Comparison of ENCODE assay signal across 8 cellular contexts in the genomic region with DNA sequence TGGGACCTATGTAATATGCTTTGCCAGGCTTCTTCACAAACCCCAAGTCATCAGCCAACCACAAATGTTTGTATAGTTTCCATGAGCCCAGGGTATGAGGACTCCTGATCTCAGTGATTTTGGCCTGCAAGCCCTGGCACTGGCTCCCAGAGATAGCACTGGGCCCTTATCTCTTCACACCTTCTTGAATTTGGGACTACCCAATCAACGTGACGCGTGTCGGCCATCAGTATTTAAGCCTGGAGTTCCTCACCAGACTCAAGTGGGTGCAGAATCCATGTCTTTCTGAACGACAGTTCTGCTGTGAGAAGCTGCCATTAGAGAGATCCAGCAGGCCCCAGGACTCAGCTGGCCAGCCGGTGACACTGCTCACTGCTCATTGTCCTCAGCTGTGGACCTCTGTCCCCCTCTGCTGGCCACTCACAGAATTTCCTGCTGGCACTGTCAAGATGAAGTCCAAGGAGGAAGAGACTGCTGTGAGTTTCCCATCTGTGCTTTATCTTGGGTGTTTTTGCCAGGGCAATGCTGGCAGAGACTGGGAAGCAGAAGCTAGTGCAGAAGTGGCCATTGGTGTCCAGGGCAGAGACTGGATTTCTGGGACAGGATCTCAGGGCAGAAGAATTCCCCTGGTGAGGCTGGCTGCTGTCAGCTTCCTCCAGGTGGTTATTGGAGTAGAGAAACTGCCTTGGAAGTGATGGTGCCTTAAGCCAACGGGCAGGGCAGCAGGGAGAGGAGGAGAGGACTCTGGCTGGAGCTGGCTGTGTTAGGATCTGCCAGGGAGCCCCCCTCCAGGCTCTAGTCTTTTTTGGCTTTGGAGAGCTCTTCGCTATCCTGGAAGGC. TPM values are rescaled to one million over a fixed set of nuclear protein-coding genes. Genes with fewer than 3 reads are reported as not detected.
A peak's percentile ranks its signal among the peaks of the same experiment; 100 is the strongest.
DNase-seq lines count a peak whose midpoint lies in the region; ATAC-seq and TF ChIP-seq lines count a peak whose summit lies in the region.

No MANE protein-coding gene starts in this region.

- peak; percentile 64 for ATAC-seq in HG03354 (IDR thresholded peaks at IDR 0.05; ENCODE audit: poor library complexity, severe bottlenecking, unreplicated experiment)
- ATAC-seq in right lobe of liver = peak; percentile 93 to 98 (median 97)
- ATAC-seq in HG02884 (IDR thresholded peaks at IDR 0.05; ENCODE audit: unreplicated experiment) = no peak

- H3K27ac Mint-ChIP-seq in activated CD4-positive, alpha-beta T cell treated with anti-CD3 and anti-CD28 coated beads, Interleukin-2, amount 10 ng/mL, durations not matched to agents 7 days and 5 days = no peak overlapping the region

- no peak overlapping the region for H3K4me3 Mint-ChIP-seq in activated CD4-positive, alpha-beta T cell treated with anti-CD3 and anti-CD28 coated beads, Interleukin-2, amount 10 ng/mL, durations not matched to agents 7 days and 5 days

- POLR2A ChIA-PET in activated CD4-positive, alpha-beta T cell treated with anti-CD3 and anti-CD28 coated beads, Interleukin-2, amount 10 ng/mL, durations not matched to agents 7 days and 5 days (lab: Charles Lee) = no interaction called here

- TF ChIP-seq CTCF in coronary artery (IDR thresholded peaks at IDR 0.05) (peak; percentile 93), right lobe of liver (IDR thresholded peaks at IDR 0.05) (peak; percentile 94 to 99 (median 96))

- no peaks in the 10 kb centered on the region for H3K9me3 Mint-ChIP-seq in activated CD4-positive, alpha-beta T cell treated with anti-CD3 and anti-CD28 coated beads, Interleukin-2, amount 10 ng/mL, durations not matched to agents 7 days and 5 days

- 0% methylated on average over 2 of the region's 8 CpGs for WGBS in right lobe of liver (ENCODE audit: insufficient coverage, low coverage, low lambda C conversion rate, missing lambda C conversion rate)

- no peaks in the 10 kb centered on the region for H3K9me3 ChIP-seq in right lobe of liver

- no peaks in the 10 kb centered on the region for H3K36me3 Mint-ChIP-seq in activated CD4-positive, alpha-beta T cell treated with anti-CD3 and anti-CD28 coated beads, Interleukin-2, amount 10 ng/mL, durations not matched to agents 7 days and 5 days (ENCODE audit: low read depth)

- H3K4me1 ChIP-seq in right lobe of liver = no peaks in the 10 kb centered on the region

- H3K27me3 ChIP-seq in right lobe of liver = no peaks in the 10 kb centered on the region

- no peaks in the 10 kb centered on the region for H3K36me3 ChIP-seq in right lobe of liver

- no peaks in the 10 kb centered on the region for H3K4me1 Mint-ChIP-seq in activated CD4-positive, alpha-beta T cell treated with anti-CD3 and anti-CD28 coated beads, Interleukin-2, amount 10 ng/mL, durations not matched to agents 7 days and 5 days

- no peak overlapping the region for H3K4me3 ChIP-seq in coronary artery
- H3K4me3 ChIP-seq in right lobe of liver = no peak overlapping the region

- DNase-seq in DMS53 (lab: John Stamatoyannopoulos, UW) (peak; percentile 92), NCI-H526 (lab: John Stamatoyannopoulos, UW) (peak; percentile 30 to 76), coronary artery (ENCODE audit: low spot score) (peak; percentile 92), right lobe of liver (peak; percentile 84 to 88 (median 88))
- peak; percentile 88 for DNase-seq in activated CD4-positive, alpha-beta T cell treated with anti-CD3 and anti-CD28 coated beads, Interleukin-2, amount 10 ng/mL, durations not matched to agents 7 days and 5 days
- peak; percentile 50 to 82 (median 70) for DNase-seq in stimulated activated CD4-positive, alpha-beta T cell treated with anti-CD3 and anti-CD28 coated beads, TNF-alpha, amount 100 ng/mL, for 1 hour (ENCODE audit: low read depth in 3 of 3, low spot score in 1 of 3)

- H3K27me3 Mint-ChIP-seq in activated CD4-positive, alpha-beta T cell treated with anti-CD3 and anti-CD28 coated beads, Interleukin-2, amount 10 ng/mL, durations not matched to agents 7 days and 5 days = no peaks in the 10 kb centered on the region

- H3K27ac ChIP-seq in coronary artery (peak overlapping the region; percentile 27 to 36), right lobe of liver (no peak overlapping the region)

- intact Hi-C loops in right lobe of liver (cut with DNase I) = loop anchor here (5.0 to 10.0 kb wide), 3 partner anchors 181 to 279 kb away; no protein-coding TSS in a partner anchor

- TF ChIP-seq POLR2A in right lobe of liver (IDR thresholded peaks at IDR 0.05) = no peak

- CTCF ChIA-PET in activated CD4-positive, alpha-beta T cell treated with anti-CD3 and anti-CD28 coated beads, Interleukin-2, amount 10 ng/mL, durations not matched to agents 7 days and 5 days (lab: Charles Lee) = interaction anchor here (0.7 to 14.4 kb wide), 40 partner anchors 9 to 284 kb away, joined by 3 to 110 read pairs (median 4); a partner anchor contains a TSS

RNA-seq across cellular contexts. Expression of a gene that starts 28.4 kb away (rescaled TPM):
- total RNA-seq in activated CD4-positive, alpha-beta T cell treated with anti-CD3 and anti-CD28 coated beads, Interleukin-2, amount 10 ng/mL, durations not matched to agents 7 days and 5 days = under 1 TPM; 0.52 to 0.64 TPM
- total RNA-seq in right lobe of liver = 1 to 10 TPM in 1 of 6 experiments, under 1 TPM in 5; 0.14 to 5.9 (median 0.30) TPM

RNA-seq across cellular contexts. Expression of a gene that starts 44.7 kb away (rescaled TPM):
- total RNA-seq in activated CD4-positive, alpha-beta T cell treated with anti-CD3 and anti-CD28 coated beads, Interleukin-2, amount 10 ng/mL, durations not matched to agents 7 days and 5 days = 1 to 10 TPM; 8.8 to 8.9 TPM
- total RNA-seq in right lobe of liver = 1 to 10 TPM; 2.5 to 2.9 (median 2.6) TPM

Comparison
In these comparisons a context has a peak if more than half of its experiments do, and no peak if none do; other contexts are left out.
1. H3K27ac ChIP-seq: peak in coronary artery (2 of 2); none in right lobe of liver (0 of 3).
2. Peak in every context shown above with its lines, with median percentiles within 50 percentile points of each other: DNase-seq.